ENCODE assay signal across 11 cellular contexts in the genomic region with DNA sequence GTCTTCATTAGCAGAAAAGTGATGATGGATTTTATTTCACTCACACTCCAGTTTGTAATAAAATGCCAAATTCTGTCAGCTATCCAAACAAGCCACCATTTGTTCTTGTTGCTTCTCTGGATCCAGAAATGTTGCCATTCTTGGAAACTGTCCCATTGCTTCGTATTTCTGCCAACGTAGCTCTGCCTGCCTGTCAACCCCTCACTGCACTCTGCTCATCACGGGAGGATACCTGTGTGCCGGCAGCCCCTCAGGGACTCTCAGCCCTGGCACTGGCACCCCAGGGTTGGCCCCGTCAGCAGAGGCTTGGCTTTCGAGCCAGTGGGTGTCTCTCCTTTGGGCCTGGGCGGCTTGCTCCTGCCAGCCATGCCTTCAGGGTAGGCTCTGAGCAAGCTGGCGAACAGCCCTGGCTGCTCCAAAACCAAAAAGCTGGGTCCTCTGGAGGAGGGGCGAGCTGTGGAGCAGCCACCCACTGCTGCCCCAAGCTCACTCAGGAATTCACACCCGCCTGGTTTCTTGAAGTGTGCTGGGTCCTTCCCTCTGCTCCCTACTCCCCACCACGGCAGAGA. TPM values are rescaled to one million over a fixed set of nuclear protein-coding genes. Genes with fewer than 3 reads are reported as not detected.
DNase-seq lines count a peak whose midpoint lies in the region; ATAC-seq and TF ChIP-seq lines count a peak whose summit lies in the region.
"Had no signal": no experiment of that assay in that cellular context is flagged by ENCODE, and none has a peak within 500 bp of the region (broad histone marks: within the 10 kb centered on the region; RNA-seq: fewer than 3 reads in every experiment).

No MANE protein-coding gene starts in this region.

- intact Hi-C loops in Panc1 (cut with micrococcal nuclease; ENCODE audit: unreplicated experiment) (no loop called here), esophagus muscularis mucosa (cut with DNase I) (no loop called here)

- no peak for TF ChIP-seq CTCF in Panc1 (IDR thresholded peaks at IDR 0.05)
- TF ChIP-seq CTCF in esophagus muscularis mucosa (IDR thresholded peaks at IDR 0.05), result no peak

- no TSS peak for BruUV-seq in Panc1 (replicated peaks; lab: Mats Ljungman, UMichigan)

- POLR2A ChIA-PET in Panc1 (lab: Charles Lee), result no interaction called here

- H3K27me3 ChIP-seq in H7 (ENCODE audit: control insufficient read depth, insufficient read depth, low read length) (no peaks in the 10 kb centered on the region), Panc1 (ENCODE audit: control insufficient read depth, insufficient read depth, low read length) (no peaks in the 10 kb centered on the region), esophagus muscularis mucosa (no peaks in the 10 kb centered on the region)
- H3K27me3 ChIP-seq: SJCRH30 had no signal

- H3K27ac Mint-ChIP-seq in stimulated activated effector memory CD8-positive, alpha-beta T cell treated with anti-CD3 and anti-CD28 coated beads, Interleukin-12 subunit alpha, Interleukin-12 subunit beta, amount 100 ng/mL, for 72 hours, result peak overlapping the region; percentile 68

- H3K4me3 Mint-ChIP-seq in stimulated activated effector memory CD8-positive, alpha-beta T cell treated with anti-CD3 and anti-CD28 coated beads, Interleukin-12 subunit alpha, Interleukin-12 subunit beta, amount 100 ng/mL, for 72 hours, result no peak overlapping the region
- H3K4me3 Mint-ChIP-seq: activated T-cell treated with anti-CD3 and anti-CD28 coated beads, Interleukin-2, amount 50 U/mL, for 4 hours; central memory CD8-positive, alpha-beta T cell had no signal

- no peaks in the 10 kb centered on the region for H3K9me3 Mint-ChIP-seq in stimulated activated effector memory CD8-positive, alpha-beta T cell treated with anti-CD3 and anti-CD28 coated beads, Interleukin-12 subunit alpha, Interleukin-12 subunit beta, amount 100 ng/mL, for 72 hours
- H3K9me3 Mint-ChIP-seq: activated T-cell treated with anti-CD3 and anti-CD28 coated beads, Interleukin-2, amount 50 U/mL, for 4 hours; central memory CD8-positive, alpha-beta T cell had no signal

- H3K4me1 ChIP-seq in Panc1 (ENCODE audit: control insufficient read depth, insufficient read depth, low read length) (peaks cover 68% of the 10 kb centered on the region), esophagus muscularis mucosa (peaks cover 26 to 62% (median 45%) of the 10 kb centered on the region in 4 donors)
- H3K4me1 ChIP-seq: SJCRH30 had no signal

- peak overlapping the region; percentile 44 for H3K27ac ChIP-seq in Panc1 (ENCODE audit: low read length)
- peak overlapping the region in 2 of 4 donors; percentile 18 to 37 for H3K27ac ChIP-seq in esophagus muscularis mucosa (replicated peaks in 1 of 4)
- H3K27ac ChIP-seq: SJCRH30 had no signal

- WGBS in esophagus muscularis mucosa, result 86% methylated on average over 10 of the region's 11 CpGs

- in situ Hi-C loops in Panc1 (cut with HindIII; ENCODE audit: low pct_unique_long_range_greater_than_20kb, low sequenced_read_pairs), result no loop called here

- no peak for TF ChIP-seq EP300 in esophagus muscularis mucosa (IDR thresholded peaks at IDR 0.05)

- TF ChIP-seq POLR2A in esophagus muscularis mucosa (IDR thresholded peaks at IDR 0.05; ENCODE audit: low read depth), result no peak

- H3K36me3 ChIP-seq in H7 (replicated peaks; ENCODE audit: control insufficient read depth, insufficient read depth, low read length) (peaks cover 8% of the 10 kb centered on the region), Panc1 (ENCODE audit: control insufficient read depth, insufficient read depth, low read length) (no peaks in the 10 kb centered on the region; the same call in 1 of the 2 replicates), esophagus muscularis mucosa (peaks cover 0 to 37% (median 26%) of the 10 kb centered on the region in 4 donors)

- H3K9me3 ChIP-seq in Panc1 (ENCODE audit: control insufficient read depth, insufficient read depth, low read depth, low read length) (no peaks in the 10 kb centered on the region), esophagus muscularis mucosa (no peaks in the 10 kb centered on the region)
- H3K9me3 ChIP-seq: SJCRH30 had no signal

- CTCF ChIA-PET in Panc1 (lab: Charles Lee), result interaction anchor here (1.4 kb wide), 1 partner anchor 18 kb away, joined by 4 read pairs; no protein-coding TSS in a partner anchor

- ATAC-seq in Panc1 (no peak), GM21825 (IDR thresholded peaks at IDR 0.05; ENCODE audit: unreplicated experiment) (no peak)
- ATAC-seq in stimulated activated effector memory CD8-positive, alpha-beta T cell treated with anti-CD3 and anti-CD28 coated beads, Interleukin-12 subunit alpha, Interleukin-12 subunit beta, amount 100 ng/mL, for 72 hours, result no peak

- peak; percentile 32 for DNase-seq in H7
- DNase-seq in Panc1 (ENCODE audit: low read depth, low spot score), result no peak
- peak; percentile 63 for DNase-seq in globus pallidus (ENCODE audit: low spot score)
- no peak for DNase-seq in stimulated activated effector memory CD8-positive, alpha-beta T cell treated with anti-CD3 and anti-CD28 coated beads, Interleukin-12 subunit alpha, Interleukin-12 subunit beta, amount 100 ng/mL, for 72 hours (ENCODE audit: low spot score in 2 of 2)
- DNase-seq in NOMO-1 treated with DMSO at 0.1 percent for 48 hours (lab: John Stamatoyannopoulos, UW; ENCODE audit: unreplicated experiment), result no peak
- no peak for DNase-seq in esophagus muscularis mucosa (ENCODE audit: extremely low spot score)
- DNase-seq: activated T-cell treated with anti-CD3 and anti-CD28 coated beads, Interleukin-2, amount 50 U/mL, for 4 hours; NCI-H774 had no signal

- no peak overlapping the region for H3K4me3 ChIP-seq in H7 (ENCODE audit: insufficient read depth, low read depth, low read length)
- no peak overlapping the region for H3K4me3 ChIP-seq in Panc1 (ENCODE audit: low read depth in 2 of 2, low read length in 2 of 2)
- H3K4me3 ChIP-seq in esophagus muscularis mucosa, result no peak overlapping the region
- H3K4me3 ChIP-seq: SJCRH30 had no signal

- peaks cover 55% of the 10 kb centered on the region for H3K4me1 Mint-ChIP-seq in stimulated activated effector memory CD8-positive, alpha-beta T cell treated with anti-CD3 and anti-CD28 coated beads, Interleukin-12 subunit alpha, Interleukin-12 subunit beta, amount 100 ng/mL, for 72 hours

- peaks cover 79% of the 10 kb centered on the region for H3K36me3 Mint-ChIP-seq in stimulated activated effector memory CD8-positive, alpha-beta T cell treated with anti-CD3 and anti-CD28 coated beads, Interleukin-12 subunit alpha, Interleukin-12 subunit beta, amount 100 ng/mL, for 72 hours

RNA-seq across cellular contexts. Expression of a gene that starts 6.3 kb away (rescaled TPM):
- 53.0 and 57.3 TPM in 2 replicates for total RNA-seq in H7 (2014; rRNA removed; shearing (Covaris generic))
- total RNA-seq in Panc1 (2021; ENCODE audit: unreplicated experiment) (60.6 TPM), esophagus muscularis mucosa (10 to 100 TPM; 13.7 to 33.7 (median 26.2) TPM)
- 73.2 TPM for polyA plus RNA-seq in Panc1 (2012; ENCODE audit: insufficient read length)

RNA-seq across cellular contexts. Expression of a gene that starts 9.1 kb away (rescaled TPM):
- total RNA-seq in H7 (2014; rRNA removed; shearing (Covaris generic)), result 0.48 and 0.55 TPM in 2 replicates
- not detected for total RNA-seq in Panc1 (2021; ENCODE audit: unreplicated experiment)
- polyA plus RNA-seq in Panc1 (2012; ENCODE audit: insufficient read length), result 0.17 TPM
- total RNA-seq in esophagus muscularis mucosa, result under 1 TPM; 0.26 to 0.99 (median 0.55) TPM

RNA-seq across cellular contexts. Expression of a gene that starts 18.6 kb away (rescaled TPM):
- total RNA-seq in H7 (2014; rRNA removed; shearing (Covaris generic)), result 29.3 and 54.0 TPM in 2 replicates
- total RNA-seq in Panc1 (2021; ENCODE audit: unreplicated experiment) (66.0 TPM), esophagus muscularis mucosa (10 to 100 TPM; 22.4 to 40.8 (median 29.3) TPM)
- polyA plus RNA-seq in Panc1 (2012; ENCODE audit: insufficient read length), result 101 TPM

RNA-seq across cellular contexts. Expression of a gene that starts 42.3 kb away (rescaled TPM):
- total RNA-seq in H7 (2014; rRNA removed; shearing (Covaris generic)), result 23.1 and 23.5 TPM in 2 replicates
- total RNA-seq in Panc1 (2021; ENCODE audit: unreplicated experiment) (40.0 TPM), esophagus muscularis mucosa (10 to 100 TPM; 16.9 to 34.3 (median 24.7) TPM)
- 39.3 TPM for polyA plus RNA-seq in Panc1 (2012; ENCODE audit: insufficient read length)

RNA-seq across cellular contexts. Expression of a gene that starts 56.0 kb away (rescaled TPM):
- 84.0 and 90.2 TPM in 2 replicates for total RNA-seq in H7 (2014; rRNA removed; shearing (Covaris generic))
- total RNA-seq in Panc1 (2021; ENCODE audit: unreplicated experiment) (51.1 TPM), esophagus muscularis mucosa (10 to 100 TPM; 47.3 to 84.7 (median 65.2) TPM)
- 39.7 TPM for polyA plus RNA-seq in Panc1 (2012; ENCODE audit: insufficient read length)

Comparison
In these comparisons a context has a peak if more than half of its experiments do, and no peak if none do; other contexts are left out.
1. DNase-seq: peak in H7 (single experiment) and globus pallidus (single experiment); none in Panc1 (single experiment), stimulated activated effector memory CD8-positive, alpha-beta T cell treated with anti-CD3 and anti-CD28 coated beads, Interleukin-12 subunit alpha, Interleukin-12 subunit beta, amount 100 ng/mL, for 72 hours (0 of 2), NOMO-1 treated with DMSO at 0.1 percent for 48 hours (single experiment) and esophagus muscularis mucosa (single experiment).